Comparison of ENCODE assay signal across 8 cellular contexts in the genomic region with DNA sequence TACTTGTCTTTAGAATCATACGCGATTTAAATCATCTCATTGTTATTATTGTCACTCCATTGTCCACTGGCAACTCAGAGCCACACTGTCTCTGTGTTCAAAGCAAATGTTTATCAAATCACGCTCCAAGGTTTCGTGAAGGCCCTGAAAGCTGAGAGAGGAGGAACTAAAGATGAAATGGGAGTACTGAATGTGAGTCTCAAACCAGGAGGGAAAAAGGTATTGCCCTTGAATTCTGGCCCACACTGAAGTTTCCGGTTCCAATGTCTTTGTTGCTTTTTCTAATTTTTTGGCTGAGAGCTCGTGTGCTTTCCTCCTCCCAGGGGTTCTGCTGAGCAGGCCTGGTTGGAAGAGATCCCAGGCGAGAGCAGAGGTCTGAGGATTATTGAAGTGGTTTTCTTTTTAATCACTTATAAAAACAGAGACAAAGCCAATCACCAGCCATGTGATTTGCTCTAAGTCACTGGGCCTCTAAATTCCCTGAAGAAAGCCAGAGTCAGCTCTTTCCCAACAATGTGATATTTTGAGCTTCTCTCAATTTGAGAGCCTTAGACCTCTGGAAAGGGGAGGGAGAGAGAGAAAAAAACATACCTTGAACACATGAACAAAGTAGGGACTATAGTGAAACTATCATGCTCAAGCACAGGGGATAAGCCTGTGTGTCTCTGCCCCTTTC.
DNase-seq lines count a peak whose midpoint lies in the region; ATAC-seq and TF ChIP-seq lines count a peak whose summit lies in the region.

No MANE protein-coding gene starts in this region.

- peaks cover 20% of the 10 kb centered on the region for H3K4me1 ChIP-seq in body of pancreas

- H3K4me3 ChIP-seq in body of pancreas: no peak overlapping the region

- 37 to 44% methylated on average over 7 of the region's 7 CpGs for WGBS in body of pancreas, 2 donors

- no peaks in the 10 kb centered on the region for H3K9me3 ChIP-seq in body of pancreas

- TF ChIP-seq POLR2A in body of pancreas (IDR thresholded peaks at IDR 0.05): no peak

- intact Hi-C loops in body of pancreas (cut with DNase I): no loop called here

- no peaks in the 10 kb centered on the region for H3K27me3 ChIP-seq in body of pancreas

- ATAC-seq in body of pancreas (peak; percentile 70), HG03039 (IDR thresholded peaks at IDR 0.05; ENCODE audit: unreplicated experiment) (no peak), GM18520 (IDR thresholded peaks at IDR 0.05; ENCODE audit: unreplicated experiment) (no peak), GM18519 (IDR thresholded peaks at IDR 0.05; ENCODE audit: low FRiP score, unreplicated experiment) (no peak)

- DNase-seq in HK-2 (ENCODE audit: unreplicated experiment) (peak; percentile 37), body of pancreas (peak; percentile 22 to 54 (median 53)), iris pigment epithelial cell (ENCODE audit: low read depth) (peak; percentile 92), stromal cell of bone marrow (ENCODE audit: low read depth) (peak; percentile 96), NCI-H345 (lab: John Stamatoyannopoulos, UW) (no peak)

- no peaks in the 10 kb centered on the region for H3K36me3 ChIP-seq in body of pancreas (replicated peaks in 1 of 2; ENCODE audit: insufficient read depth in 1 of 2, low read depth in 2 of 2)

- H3K27ac ChIP-seq in body of pancreas: peak overlapping the region in 3 of 4 donors; percentile 19 to 59 (median 35)

- TF ChIP-seq CTCF in body of pancreas (IDR thresholded peaks at IDR 0.05): no peak
